Comparison of ENCODE assay signal across 22 cellular contexts in the genomic region with DNA sequence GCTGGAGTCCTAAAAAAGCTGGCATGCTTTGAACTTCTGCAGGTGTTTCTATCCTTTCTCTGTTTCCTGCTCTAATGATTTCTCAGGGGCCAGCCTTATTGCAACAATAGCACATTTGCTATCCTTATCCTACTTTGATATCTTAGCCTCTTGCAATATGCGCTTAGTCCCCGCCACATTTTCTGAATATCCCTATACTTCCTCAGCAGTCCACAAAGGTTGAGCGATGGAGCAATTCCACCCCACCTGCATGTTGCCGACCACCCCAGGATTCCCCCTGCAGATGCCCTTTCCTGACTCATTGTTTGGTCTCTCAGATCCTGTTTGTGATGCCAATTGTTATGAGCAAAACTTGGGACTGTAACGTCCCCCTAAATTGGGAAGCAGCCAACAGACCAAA.
"Had no signal": no experiment of that assay in that cellular context is flagged by ENCODE, and none has a peak within 500 bp of the region (broad histone marks: within the 10 kb centered on the region; RNA-seq: fewer than 3 reads in every experiment).

No MANE protein-coding gene starts in this region.

- H3K4me1 ChIP-seq: esophagus muscularis mucosa, prostate gland, right atrium auricular region had no signal

- H3K4me3 ChIP-seq: cardiac muscle cell, esophagus muscularis mucosa, heart right ventricle, prostate gland, right atrium auricular region had no signal

- H3K27me3 Mint-ChIP-seq: activated naive CD8-positive, alpha-beta T cell had no signal

- DNase-seq: activated CD4-positive, alpha-beta T cell treated with anti-CD3 and anti-CD28 coated beads for 1 hour; activated CD4-positive, alpha-beta T cell treated with anti-CD3 and anti-CD28 coated beads, Interleukin-2, amount 50 U/mL, for 4 hours; activated gamma-delta T cell; activated T-cell treated with anti-CD3 and anti-CD28 coated beads, Interleukin-2, amount 50 U/mL, for 72 hours; amygdala; effector memory CD4-positive, alpha-beta T cell; heart right ventricle; left cardiac atrium; mesenchymal stem cell; naive thymus-derived CD4-positive, alpha-beta T cell; stimulated activated CD4-positive, alpha-beta T cell treated with anti-CD3 and anti-CD28 coated beads, Interleukin-2, amount 100 ng/mL, for 24 hours; stimulated activated naive CD8-positive, alpha-beta T cell treated with anti-CD3 and anti-CD28 coated beads, Interleukin-15, Interleukin-2, amounts not matched to agents 100 U/mL and 50 U/mL, for 24 hours; substantia nigra; T-helper 2 cell had no signal

- H3K9me3 ChIP-seq: esophagus muscularis mucosa, heart right ventricle, prostate gland, right atrium auricular region had no signal

- H3K36me3 Mint-ChIP-seq: activated naive CD8-positive, alpha-beta T cell; naive thymus-derived CD4-positive, alpha-beta T cell; type B pancreatic cell had no signal

- H3K36me3 ChIP-seq: cardiac muscle cell, esophagus muscularis mucosa, heart right ventricle, prostate gland, right atrium auricular region had no signal

- H3K27ac ChIP-seq: cardiac muscle cell, esophagus muscularis mucosa, heart right ventricle, prostate gland, right atrium auricular region, VCaP had no signal

- H3K9me3 Mint-ChIP-seq: activated T-cell treated with anti-CD3 and anti-CD28 coated beads, Interleukin-2, amount 50 U/mL, for 72 hours; dendritic cell treated with granulocyte-macrophage colony-stimulating factor and Interleukin-4, amounts not matched to agents 40 ng/mL and 50 ng/mL, for 4 days; type B pancreatic cell had no signal

- H3K27ac Mint-ChIP-seq: activated naive CD8-positive, alpha-beta T cell; activated T-cell treated with anti-CD3 and anti-CD28 coated beads, Interleukin-2, amount 50 U/mL, for 72 hours; dendritic cell treated with granulocyte-macrophage colony-stimulating factor and Interleukin-4, amounts not matched to agents 40 ng/mL and 50 ng/mL, for 4 days; naive thymus-derived CD4-positive, alpha-beta T cell; type B pancreatic cell had no signal

- ATAC-seq: activated T-cell treated with anti-CD3 and anti-CD28 coated beads, Interleukin-2, amount 50 U/mL, for 72 hours; heart right ventricle; left cardiac atrium; naive thymus-derived CD4-positive, alpha-beta T cell; stimulated activated naive CD8-positive, alpha-beta T cell treated with anti-CD3 and anti-CD28 coated beads, Interleukin-15, Interleukin-2, amounts not matched to agents 100 U/mL and 50 U/mL, for 24 hours had no signal

- H3K27me3 ChIP-seq: cardiac muscle cell, right atrium auricular region had no signal

- H3K4me3 Mint-ChIP-seq: activated naive CD8-positive, alpha-beta T cell; activated T-cell treated with anti-CD3 and anti-CD28 coated beads, Interleukin-2, amount 50 U/mL, for 72 hours; dendritic cell treated with granulocyte-macrophage colony-stimulating factor and Interleukin-4, amounts not matched to agents 40 ng/mL and 50 ng/mL, for 4 days; naive thymus-derived CD4-positive, alpha-beta T cell; type B pancreatic cell had no signal
